ENCODE assay signal across 18 cellular contexts in genomic region chr14:39956372-39956771, GRCh38.
A peak's percentile ranks its signal among the peaks of the same experiment; 100 is the strongest.
DNase-seq lines count a peak whose midpoint lies in the region; ATAC-seq and TF ChIP-seq lines count a peak whose summit lies in the region.
"Had no signal": no experiment of that assay in that cellular context is flagged by ENCODE, and none has a peak within 500 bp of the region (broad histone marks: within the 10 kb centered on the region; RNA-seq: fewer than 3 reads in every experiment).

No MANE protein-coding gene starts in this region.

- intact Hi-C loops in OCI-LY7 (cut with micrococcal nuclease; ENCODE audit: unreplicated experiment) = no loop called here

- POLR2A ChIA-PET in OCI-LY7 (lab: Charles Lee) = no interaction called here

- TF ChIP-seq EP300 in Ishikawa (IDR thresholded peaks at IDR 0.05; ENCODE audit: borderline replicate concordance) = no peak

- H3K4me1 ChIP-seq in OCI-LY7 (ENCODE audit: insufficient read depth, low read length, poor library complexity, severe bottlenecking) = no peaks in the 10 kb centered on the region
- H3K4me1 ChIP-seq: adrenal gland, parathyroid adenoma had no signal

- no peaks in the 10 kb centered on the region for H3K36me3 ChIP-seq in OCI-LY7 (ENCODE audit: insufficient read depth, low read length)
- H3K36me3 ChIP-seq: adrenal gland had no signal

- no peak for ATAC-seq in HG03095 (IDR thresholded peaks at IDR 0.05; ENCODE audit: unreplicated experiment)
- ATAC-seq: Right ventricle myocardium inferior had no signal

- no peaks in the 10 kb centered on the region for H3K9me3 ChIP-seq in OCI-LY7 (ENCODE audit: low read length)

- no peak overlapping the region for H2AFZ ChIP-seq in OCI-LY7 (ENCODE audit: low read length)
- H2AFZ ChIP-seq: parathyroid adenoma had no signal

- DNase-seq in NCI-H526 (lab: John Stamatoyannopoulos, UW) (peak; percentile 3 to 11), NCI-H526 treated with DMSO at 0.1 percent for 48 hours (lab: John Stamatoyannopoulos, UW) (no peak), OCI-LY7 (ENCODE audit: low spot score) (peak; percentile 29), renal cortical epithelial cell (ENCODE audit: low read depth) (peak; percentile 45)
- DNase-seq in effector CD4-positive, alpha-beta T cell = no peak
- no peak for DNase-seq in NK-92 treated with Interleukin-12 subunit alpha and Interleukin-12 subunit beta, amount 100 ng/mL, for 24 hours (lab: John Stamatoyannopoulos, UW)
- DNase-seq: activated CD4-positive, alpha-beta T cell treated with anti-CD3 and anti-CD28 coated beads, Interleukin-2, amount 50 U/mL, for 4 hours; adrenal gland; cerebellar nuclear complex; KG1; kidney glomerular epithelial cell; stimulated activated CD4-positive, alpha-beta T cell treated with anti-CD3 and anti-CD28 coated beads, Interleukin-15, amount 100 ng/mL, for 24 hours; T-helper 9 cell had no signal

- BruUV-seq in OCI-LY7 (replicated peaks; lab: Mats Ljungman, UMichigan) = no TSS peak

- no peaks in the 10 kb centered on the region for H4K20me1 ChIP-seq in OCI-LY7 (ENCODE audit: insufficient read depth, low read length)

- peak; percentile 32; the same call in 1 of the 2 replicates for TF ChIP-seq RAD21 in Ishikawa (IDR thresholded peaks at IDR 0.05; ENCODE audit: low read depth)

- CTCF ChIA-PET in OCI-LY7 (lab: Charles Lee; ENCODE audit: unreplicated experiment) = no interaction called here

- H3K4me3 ChIP-seq in OCI-LY7 (ENCODE audit: low read depth, low read length, poor library complexity, severe bottlenecking) = no peak overlapping the region
- H3K4me3 ChIP-seq: adrenal gland had no signal

- H3K27ac ChIP-seq in OCI-LY7 (ENCODE audit: low read depth, low read length, poor library complexity, severe bottlenecking) = no peak overlapping the region
- H3K27ac ChIP-seq: adrenal gland, epithelial cell of prostate, parathyroid adenoma had no signal

- no peaks in the 10 kb centered on the region for H3K9me2 ChIP-seq in OCI-LY7 (ENCODE audit: insufficient read depth, low read length)

- TF ChIP-seq CTCF in OCI-LY7 (conservative IDR thresholded peaks at IDR 0.05; ENCODE audit: low read length) = peak; percentile 70

- no peak overlapping the region for H3K4me2 ChIP-seq in OCI-LY7 (ENCODE audit: low read length)

- H3K79me2 ChIP-seq in OCI-LY7 (ENCODE audit: insufficient read depth, low read depth, low read length) = no peaks in the 10 kb centered on the region
- H3K79me2 ChIP-seq: parathyroid adenoma had no signal

TF ChIP-seq in Ishikawa, 13 proteins besides CTCF, POLR2A, EP300 and RAD21:
- TF ChIP-seq TCF12 (IDR thresholded peaks at IDR 0.05; ENCODE audit: low read depth) = no peak
- TF ChIP-seq YY1 (IDR thresholded peaks at IDR 0.05; ENCODE audit: low read depth) = no peak
- no peak for TF ChIP-seq EGR1 (IDR thresholded peaks at IDR 0.05)
- no peak for TF ChIP-seq MAX (IDR thresholded peaks at IDR 0.05)
- no peak for TF ChIP-seq ZBTB7A (IDR thresholded peaks at IDR 0.05; ENCODE audit: low read depth)
- TF ChIP-seq FOXM1 (IDR thresholded peaks at IDR 0.05; ENCODE audit: borderline replicate concordance, low read depth) = no peak
- TF ChIP-seq NFIC (IDR thresholded peaks at IDR 0.05) = no peak
- TF ChIP-seq CEBPB (IDR thresholded peaks at IDR 0.05) = no peak
- no peak for TF ChIP-seq USF1 (IDR thresholded peaks at IDR 0.05)
- TF ChIP-seq TAF1 (IDR thresholded peaks at IDR 0.05; ENCODE audit: low read depth) = no peak
- TF ChIP-seq CREB1 (IDR thresholded peaks at IDR 0.05; ENCODE audit: low read depth) = no peak
- TF ChIP-seq REST (IDR thresholded peaks at IDR 0.05; ENCODE audit: low read depth) = no peak
- TF ChIP-seq TEAD4 (IDR thresholded peaks at IDR 0.05) = no peak

Comparison
In these comparisons a context has a peak if more than half of its experiments do, and no peak if none do; other contexts are left out.
1. DNase-seq: peak in NCI-H526 (2 of 2), OCI-LY7 (single experiment) and renal cortical epithelial cell (single experiment); none in NCI-H526 treated with DMSO at 0.1 percent for 48 hours (single experiment), effector CD4-positive, alpha-beta T cell (single experiment) and NK-92 treated with Interleukin-12 subunit alpha and Interleukin-12 subunit beta, amount 100 ng/mL, for 24 hours (single experiment).